In the genomic region with DNA sequence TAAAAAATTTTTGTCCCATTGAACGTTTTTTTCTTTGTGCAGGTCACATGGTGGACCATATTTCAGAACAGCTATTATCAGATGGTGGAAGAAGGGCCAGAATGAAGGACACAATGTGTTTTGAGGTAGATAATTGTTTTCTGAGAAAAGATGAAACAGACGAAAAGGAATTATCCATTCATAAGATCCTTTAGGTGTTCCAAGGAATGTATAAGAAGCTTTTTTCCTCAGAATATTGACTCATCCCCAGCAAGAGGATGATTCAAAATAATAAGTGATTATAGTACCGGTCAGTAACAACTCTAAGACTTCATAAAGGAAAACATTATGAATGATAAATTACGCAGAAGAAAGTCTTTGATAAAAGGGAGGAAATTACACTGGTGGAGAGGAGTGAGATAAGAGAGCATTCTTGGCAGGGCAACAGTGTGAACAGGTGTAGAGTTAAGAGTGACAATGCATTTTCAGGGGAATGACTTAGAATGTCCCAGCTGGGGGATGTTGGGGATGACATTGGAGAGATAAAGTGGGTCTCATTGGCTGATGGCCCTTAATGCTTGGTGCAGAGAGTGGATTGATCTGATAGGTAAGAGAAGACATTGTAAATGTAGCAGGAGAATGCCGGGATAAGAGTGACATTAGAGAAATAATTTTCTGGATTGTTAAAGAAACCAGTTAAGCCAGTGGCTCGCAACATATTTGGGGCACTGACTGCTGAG, we compare ENCODE assay signal across 24 cellular contexts. TPM values are rescaled to one million over a fixed set of nuclear protein-coding genes. Genes with fewer than 3 reads are reported as not detected.
"Had no signal": no experiment of that assay in that cellular context is flagged by ENCODE, and none has a peak within 500 bp of the region (broad histone marks: within the 10 kb centered on the region; RNA-seq: fewer than 3 reads in every experiment).

No MANE protein-coding gene starts in this region.

- H3K27me3 ChIP-seq: tibial nerve, vagina had no signal

- ATAC-seq: activated CD4-positive, alpha-beta T cell treated with anti-CD3 and anti-CD28 coated beads for 36 hours; gastrocnemius medialis; left lobe of liver; psoas muscle; right cardiac atrium had no signal

- H3K4me1 Mint-ChIP-seq: activated CD4-positive, alpha-beta T cell treated with anti-CD3 and anti-CD28 coated beads for 36 hours; naive B cell; neural crest cell had no signal

- H3K36me3 Mint-ChIP-seq: activated naive CD8-positive, alpha-beta T cell; naive B cell had no signal

- DNase-seq: activated CD4-positive, alpha-beta T cell treated with anti-CD3 and anti-CD28 coated beads for 36 hours; activated CD4-positive, alpha-beta T cell treated with anti-CD3 and anti-CD28 coated beads, Interleukin-2, amount 50 U/mL, for 48 hours; amygdala; caudate nucleus; endodermal cell; gastrocnemius medialis; head of caudate nucleus; kidney; naive B cell; psoas muscle; right cardiac atrium; stimulated activated CD4-positive, alpha-beta T cell treated with anti-CD3 and anti-CD28 coated beads, Interleukin-15, amount 100 ng/mL, for 24 hours; stimulated activated CD4-positive, alpha-beta T cell treated with anti-CD3 and anti-CD28 coated beads, Interleukin-2, amount 100 ng/mL, for 48 hours had no signal

- H3K4me1 ChIP-seq: gastrocnemius medialis, psoas muscle, tibial nerve, vagina had no signal

- FAIRE-seq: colon, kidney had no signal

- H3K27ac Mint-ChIP-seq: activated CD4-positive, alpha-beta T cell treated with anti-CD3 and anti-CD28 coated beads for 36 hours; activated naive CD8-positive, alpha-beta T cell; endodermal cell; naive B cell; stimulated activated naive CD8-positive, alpha-beta T cell treated with anti-CD3 and anti-CD28 coated beads, Interleukin-15, Interleukin-2, amounts not matched to agents 100 ng/mL and 50 ng/mL, for 24 hours; T-helper 1 cell treated with Interleukin-12 subunit alpha and Interleukin-12 subunit beta and Interleukin-4 antibody, amounts not matched to agents 30 μg/mL and 1 μg/mL, for 36 hours had no signal

- H3K4me3 ChIP-seq: gastrocnemius medialis, psoas muscle, skin epidermis, tibial nerve, vagina had no signal

- H3K36me3 ChIP-seq: gastrocnemius medialis, tibial nerve, vagina had no signal

- H3K4me3 Mint-ChIP-seq: activated CD4-positive, alpha-beta T cell treated with anti-CD3 and anti-CD28 coated beads for 36 hours; activated naive CD8-positive, alpha-beta T cell; endodermal cell; naive B cell; neural crest cell; stimulated activated naive CD8-positive, alpha-beta T cell treated with anti-CD3 and anti-CD28 coated beads, Interleukin-15, Interleukin-2, amounts not matched to agents 100 ng/mL and 50 ng/mL, for 24 hours; T-helper 1 cell treated with Interleukin-12 subunit alpha and Interleukin-12 subunit beta and Interleukin-4 antibody, amounts not matched to agents 30 μg/mL and 1 μg/mL, for 36 hours had no signal

- H3K27ac ChIP-seq: gastrocnemius medialis, psoas muscle, skin epidermis, tibial nerve, vagina had no signal

- H3K9me3 ChIP-seq: gastrocnemius medialis, psoas muscle, tibial nerve, vagina had no signal

- H3K9me3 Mint-ChIP-seq: endodermal cell; stimulated activated naive CD8-positive, alpha-beta T cell treated with anti-CD3 and anti-CD28 coated beads, Interleukin-15, Interleukin-2, amounts not matched to agents 100 ng/mL and 50 ng/mL, for 24 hours; T-helper 1 cell treated with Interleukin-12 subunit alpha and Interleukin-12 subunit beta and Interleukin-4 antibody, amounts not matched to agents 30 μg/mL and 1 μg/mL, for 36 hours had no signal

RNA-seq across cellular contexts. Expression of a gene that starts 27.0 kb away (rescaled TPM):
- total RNA-seq: endodermal cell, lung microvascular endothelial cell, neural crest cell, osteocyte had no signal

RNA-seq across cellular contexts. Expression of a gene that starts 45.6 kb away (rescaled TPM):
- total RNA-seq: activated CD4-positive, alpha-beta T cell treated with anti-CD3 and anti-CD28 coated beads for 36 hours; endodermal cell had no signal
